ENCODE assay signal across 8 cellular contexts in genomic region chr6:125986295-125986955, GRCh38. TPM values are rescaled to one million over a fixed set of nuclear protein-coding genes. Genes with fewer than 3 reads are reported as not detected.
DNase-seq lines count a peak whose midpoint lies in the region; ATAC-seq, FAIRE-seq and TF ChIP-seq lines count a peak whose summit lies in the region.

TRMT11 (plus strand) TSS chr6:125986540; CDS start chr6:125986551, 11 bp downstream.

- peak within 1 kb of the TSS; percentile 83 for H2BK5ac ChIP-seq in H1 (ENCODE audit: low read depth, low read length)
- peak within 1 kb of the TSS; percentile 57 for H2BK5ac ChIP-seq in mesendoderm (ENCODE audit: low read length)

- CTCF ChIA-PET in CD8-positive, alpha-beta memory T cell (lab: Charles Lee): interaction anchor here (1.1 to 3.3 kb wide), 8 partner anchors 9 to 1528 kb away, joined by 3 to 28 read pairs (median 13); partner anchors contain the start of genes HINT3 and NCOA7
- CTCF ChIA-PET in H1 (lab: Charles Lee; ENCODE audit: partially characterized antibody): interaction anchor here (0.6 to 2.8 kb wide), 12 partner anchors 8 to 1199 kb away, joined by 3 to 18 read pairs (median 4); no protein-coding TSS in a partner anchor

- TF ChIP-seq CTCF in H1 (IDR thresholded peaks at IDR 0.05; ENCODE audit: control extremely low read depth in 1 of 3, insufficient read depth in 1 of 3, low read depth in 1 of 3, low read length in 3 of 3): peak in 1 of 3 experiments; percentile 8; a peak in 1 of 4 replicates

- ATAC-seq in GM19455 (IDR thresholded peaks at IDR 0.05; ENCODE audit: unreplicated experiment): peak; percentile 97

- H2BK120ac ChIP-seq in H1 (replicated peaks; ENCODE audit: low read depth, low read length): peak within 1 kb of the TSS; percentile 65
- no peak within 1 kb of the TSS for H2BK120ac ChIP-seq in mesendoderm (ENCODE audit: low read depth, low read length)

- H2AK5ac ChIP-seq in H1 (ENCODE audit: low read depth, low read length) (0 out of 2 replicates have a peak within 1 kb of the TSS, but pooled peaks have one; percentile 29), mesendoderm (ENCODE audit: low read length) (no peak within 1 kb of the TSS)

- H4K20me1 ChIP-seq in H1 (replicated peaks in 1 of 2; ENCODE audit: control insufficient read depth in 1 of 2, insufficient read depth in 2 of 2, low read length in 2 of 2): no peaks in the 10 kb centered on the region

- no peak for TF ChIP-seq RAD21 in H1 (IDR thresholded peaks at IDR 0.05 in 1 of 2, conservative IDR thresholded peaks at IDR 0.05 in 1 of 2; ENCODE audit: low read depth in 2 of 2, low read length in 2 of 2)

- WGBS in H1 (ENCODE audit: extremely low coverage in 1 of 2, insufficient coverage in 1 of 2, insufficient read length in 1 of 2, insufficient replicate concordance in 2 of 2, low coverage in 1 of 2, low lambda C conversion rate in 2 of 2, missing lambda C conversion rate in 1 of 2), 2 experiments: 1% methylated on average over 50 of the region's 51 CpGs; no CpG with 5 or more reads in 1 of the 2 experiments
- WGBS in mesendoderm (ENCODE audit: extremely low coverage, insufficient coverage, low lambda C conversion rate): no CpG with 5 or more reads among the region's 51 CpGs

- DNase-seq in CD8-positive, alpha-beta memory T cell: peak; percentile 72 to 91 (median 82)
- DNase-seq in HK-2 (ENCODE audit: unreplicated experiment): peak; percentile 89
- peak; percentile 89 for DNase-seq in NCI-H82 treated with DMSO at 0.1 percent for 48 hours (lab: John Stamatoyannopoulos, UW; ENCODE audit: unreplicated experiment)
- DNase-seq in activated CD8-positive, alpha-beta memory T cell treated with anti-CD3 and anti-CD28 coated beads for 24 hours: peak; percentile 91
- peak; percentile 85 to 88 for DNase-seq in H1 (ENCODE audit: low read depth in 1 of 2, low spot score in 2 of 2)
- DNase-seq in mesendoderm: peak; percentile 98
- DNase-seq in stimulated activated CD8-positive, alpha-beta memory T cell treated with anti-CD3 and anti-CD28 coated beads, Interleukin-12 subunit alpha, Interleukin-12 subunit beta, amount 100 ng/mL, for 4 hours (ENCODE audit: low read depth): peak; percentile 69

- no peak for TF ChIP-seq EP300 in H1 (IDR thresholded peaks at IDR 0.05; ENCODE audit: borderline replicate concordance in 1 of 2, low read depth in 2 of 2, low read length in 2 of 2)

- no peaks in the 10 kb centered on the region for H3K27me3 ChIP-seq in CD8-positive, alpha-beta memory T cell (ENCODE audit: insufficient read depth, low read length, poor library complexity, severe bottlenecking)
- no peaks in the 10 kb centered on the region for H3K27me3 ChIP-seq in H1 (replicated peaks in 1 of 4; ENCODE audit: control insufficient read depth in 3 of 4, extremely low read depth in 1 of 4, insufficient read depth in 3 of 4, low read length in 3 of 4)
- no peaks in the 10 kb centered on the region for H3K27me3 ChIP-seq in mesendoderm (ENCODE audit: insufficient read depth, low read length, poor library complexity)

- H2BK12ac ChIP-seq in H1 (ENCODE audit: low read depth, low read length): peak within 1 kb of the TSS; percentile 60; the same call in 1 of the 2 replicates

- H3K9me3 ChIP-seq in CD8-positive, alpha-beta memory T cell (ENCODE audit: low read length): no peaks in the 10 kb centered on the region
- H3K9me3 ChIP-seq in H1 (ENCODE audit: insufficient read depth in 2 of 2, low read depth in 1 of 2, low read length in 1 of 2): no peaks in the 10 kb centered on the region

- peak within 1 kb of the TSS; percentile 95 for H4K8ac ChIP-seq in H1 (ENCODE audit: extremely low read depth, insufficient read depth, low read length)
- H4K8ac ChIP-seq in mesendoderm (ENCODE audit: low read depth, low read length): no peak within 1 kb of the TSS

- no peak within 1 kb of the TSS for H3K23ac ChIP-seq in H1 (ENCODE audit: insufficient read length)
- H3K23ac ChIP-seq in mesendoderm (ENCODE audit: low read length): no peak within 1 kb of the TSS

- FAIRE-seq in H1 (lab: Jason Lieb, UNC): no peak

- H3K4me2 ChIP-seq in H1 (ENCODE audit: insufficient read depth in 1 of 2, low read depth in 2 of 2, low read length in 2 of 2) (peak within 1 kb of the TSS; percentile 78 to 90), mesendoderm (ENCODE audit: low read length) (peak within 1 kb of the TSS; percentile 85)

- H3K4me3 Mint-ChIP-seq in CD8-positive, alpha-beta memory T cell: peak within 1 kb of the TSS in 6 of 7 donors; percentile 5 to 54 (median 33)

- H2AFZ ChIP-seq in H1 (ENCODE audit: low read length): peak within 1 kb of the TSS; percentile 95

- POLR2A ChIA-PET in CD8-positive, alpha-beta memory T cell (lab: Charles Lee): interaction anchor here (0.6 to 2.6 kb wide), 11 partner anchors 9 to 1552 kb away, joined by 3 to 37 read pairs (median 5); partner anchors contain the start of genes HDDC2, HINT3, NCOA7 and RNF146
- POLR2A ChIA-PET in H1 (lab: Charles Lee; ENCODE audit: partially characterized antibody): interaction anchor here (0.6 to 2.0 kb wide), 17 partner anchors 9 to 623 kb away, joined by 3 to 19 read pairs (median 4); partner anchors contain the start of genes HINT3 and NCOA7

- peak within 1 kb of the TSS; percentile 92 for H3K4me3 ChIP-seq in CD8-positive, alpha-beta memory T cell (ENCODE audit: low read length)
- H3K4me3 ChIP-seq in H1 (ENCODE audit: extremely low read depth in 1 of 4, insufficient read depth in 2 of 4, low read depth in 3 of 4, low read length in 4 of 4) (peak within 1 kb of the TSS; percentile 89 to 97 (median 90)), mesendoderm (ENCODE audit: low read length) (peak within 1 kb of the TSS; percentile 94)

- no peaks in the 10 kb centered on the region for H3K27me3 Mint-ChIP-seq in CD8-positive, alpha-beta memory T cell

- peak within 1 kb of the TSS; percentile 98 for H3K4ac ChIP-seq in H1 (replicated peaks; ENCODE audit: insufficient read length, low read depth, low read length)
- H3K4ac ChIP-seq in mesendoderm (ENCODE audit: low read depth, low read length): peak within 1 kb of the TSS; percentile 87

- peak within 1 kb of the TSS; percentile 86 for H4K91ac ChIP-seq in H1 (replicated peaks; ENCODE audit: insufficient read length, low read length)

- H4K5ac ChIP-seq in H1 (ENCODE audit: insufficient read length, low read depth, low read length): peak within 1 kb of the TSS; percentile 93
- peak within 1 kb of the TSS; percentile 62 for H4K5ac ChIP-seq in mesendoderm (ENCODE audit: low read length)

- no peaks in the 10 kb centered on the region for H3K9me3 Mint-ChIP-seq in CD8-positive, alpha-beta memory T cell

- H2BK15ac ChIP-seq in H1 (ENCODE audit: low read length) (peak within 1 kb of the TSS; percentile 95; the same call in 1 of the 2 replicates), mesendoderm (replicated peaks; ENCODE audit: low read depth) (no peak within 1 kb of the TSS)

- TF ChIP-seq POLR2A in H1 (IDR thresholded peaks at IDR 0.05; ENCODE audit: control extremely low read depth in 1 of 2, low read depth in 2 of 2, low read length in 2 of 2): peak; percentile 90 to 92

- peaks cover 34% of the 10 kb centered on the region for H3K4me1 ChIP-seq in CD8-positive, alpha-beta memory T cell (ENCODE audit: insufficient read depth, low read length)
- H3K4me1 ChIP-seq in H1 (replicated peaks in 1 of 4; ENCODE audit: control insufficient read depth in 3 of 4, insufficient read depth in 4 of 4, low read length in 3 of 4) (peaks cover 0 to 10% (median 3%) of the 10 kb centered on the region in 4 experiments; a peak in 4 of 7 replicates), mesendoderm (ENCODE audit: control insufficient read depth, low read depth, low read length) (peaks cover 13% of the 10 kb centered on the region)

- peaks cover 6 to 57% of the 10 kb centered on the region in 2 experiments for H3K79me2 ChIP-seq in H1 (ENCODE audit: control insufficient read depth in 1 of 2, insufficient read depth in 2 of 2, low read length in 2 of 2)
- peaks cover 42% of the 10 kb centered on the region for H3K79me2 ChIP-seq in mesendoderm (ENCODE audit: control insufficient read depth, insufficient read depth, low read length)

- H3K79me1 ChIP-seq in H1 (ENCODE audit: low read depth, low read length): no peaks in the 10 kb centered on the region; the same call in 1 of the 2 replicates
- H3K79me1 ChIP-seq in mesendoderm (ENCODE audit: low read length): peaks cover 16% of the 10 kb centered on the region

- H3K9ac ChIP-seq in H1 (replicated peaks in 1 of 4; ENCODE audit: extremely low read depth in 1 of 4, low read depth in 3 of 4, low read length in 3 of 4): peak within 1 kb of the TSS; percentile 81 to 97 (median 92)
- peak within 1 kb of the TSS; percentile 96 for H3K9ac ChIP-seq in mesendoderm (ENCODE audit: low read length)

- peaks cover 9 to 14% (median 13%) of the 10 kb centered on the region in 3 donors for H3K4me1 Mint-ChIP-seq in CD8-positive, alpha-beta memory T cell

- H3K27ac Mint-ChIP-seq in CD8-positive, alpha-beta memory T cell: peak within 1 kb of the TSS in 1 of 8 donors; percentile 5

- H3K36me3 ChIP-seq in CD8-positive, alpha-beta memory T cell (ENCODE audit: insufficient read depth, low read length): no peaks in the 10 kb centered on the region
- no peaks in the 10 kb centered on the region for H3K36me3 ChIP-seq in H1 (ENCODE audit: control insufficient read depth in 2 of 4, insufficient read depth in 4 of 4, low read length in 3 of 4)
- no peaks in the 10 kb centered on the region for H3K36me3 ChIP-seq in mesendoderm (ENCODE audit: control insufficient read depth, insufficient read depth, low read length)

- no peak within 1 kb of the TSS for H3K14ac ChIP-seq in H1 (ENCODE audit: insufficient read length)

- no peak within 1 kb of the TSS for H2BK20ac ChIP-seq in H1 (ENCODE audit: low read length)

- peak within 1 kb of the TSS; percentile 99 for H3K18ac ChIP-seq in H1 (ENCODE audit: extremely low read depth, low read length)
- H3K18ac ChIP-seq in mesendoderm (ENCODE audit: low read length): no peak within 1 kb of the TSS

- H3K23me2 ChIP-seq in H1 (ENCODE audit: low read depth, low read length): peaks cover 11% of the 10 kb centered on the region

- peak within 1 kb of the TSS; percentile 98 for H3K56ac ChIP-seq in H1 (replicated peaks; ENCODE audit: insufficient read length, low read depth, low read length)
- H3K56ac ChIP-seq in mesendoderm (ENCODE audit: low read length): peak within 1 kb of the TSS; percentile 99

- peaks cover 0 to 1% (median 0%) of the 10 kb centered on the region in 3 donors for H3K36me3 Mint-ChIP-seq in CD8-positive, alpha-beta memory T cell

- H3K27ac ChIP-seq in CD8-positive, alpha-beta memory T cell (ENCODE audit: low read depth, low read length): peak within 1 kb of the TSS; percentile 87
- H3K27ac ChIP-seq in H1 (ENCODE audit: low read depth, low read length): peak within 1 kb of the TSS; percentile 82
- H3K27ac ChIP-seq in mesendoderm (ENCODE audit: low read depth, low read length): peak within 1 kb of the TSS; percentile 62

RNA-seq across cellular contexts. Expression of gene TRMT11, which starts in this region (rescaled TPM):
- total RNA-seq in CD8-positive, alpha-beta memory T cell: 10 to 100 TPM; 35.8 to 37.9 TPM
- polyA plus RNA-seq in CD8-positive, alpha-beta memory T cell: 14.8 TPM
- total RNA-seq in H1 (2021; fragmentation: NEBNext Ultra II Directional; extraction: Animal tissue kit (Norgen Biotek cat#: 25700)): 23.3 and 32.4 TPM in 2 replicates
- polyA plus RNA-seq in H1 (2011; rRNA removed): 11.8 and 19.7 TPM in 2 replicates
- polyA plus RNA-seq in H1 (2011; cell fraction: cytosol; rRNA removed): 24.8 TPM
- 20.7 TPM for polyA plus RNA-seq in H1 (2011; cell fraction: nucleus; rRNA removed)
- polyA plus RNA-seq in H1 (2012, experiment 1 of 2): 19.8 to 26.7 TPM (median 22.1 TPM) in 4 replicates
- 2.5 TPM for polyA plus RNA-seq in H1 (2012, experiment 2 of 2)
- 17.1 TPM for polyA plus RNA-seq in H1 (2013, experiment 1 of 2)
- 16.3 TPM for polyA plus RNA-seq in H1 (2013, experiment 2 of 2)
- polyA minus RNA-seq in H1 (2011; rRNA and poly(A)+ RNA removed): 29.2 and 34.1 TPM in 2 replicates
- 15.0 TPM for polyA minus RNA-seq in H1 (2011; cell fraction: cytosol; rRNA and poly(A)+ RNA removed)
- polyA minus RNA-seq in H1 (2011; cell fraction: nucleus; rRNA and poly(A)+ RNA removed): 76.8 TPM
- polyA plus RNA-seq in mesendoderm (2013, experiment 1 of 2): 13.8 TPM
- polyA plus RNA-seq in mesendoderm (2013, experiment 2 of 2): 15.8 TPM

Comparison
In these comparisons a context has a peak if more than half of its experiments do, and no peak if none do; other contexts are left out.
1. Peak in every context shown above with its lines: DNase-seq, ATAC-seq, H3K4me3 ChIP-seq and H3K27ac ChIP-seq.